1 cellular context compared by ENCODE assay signal in the genomic region with DNA sequence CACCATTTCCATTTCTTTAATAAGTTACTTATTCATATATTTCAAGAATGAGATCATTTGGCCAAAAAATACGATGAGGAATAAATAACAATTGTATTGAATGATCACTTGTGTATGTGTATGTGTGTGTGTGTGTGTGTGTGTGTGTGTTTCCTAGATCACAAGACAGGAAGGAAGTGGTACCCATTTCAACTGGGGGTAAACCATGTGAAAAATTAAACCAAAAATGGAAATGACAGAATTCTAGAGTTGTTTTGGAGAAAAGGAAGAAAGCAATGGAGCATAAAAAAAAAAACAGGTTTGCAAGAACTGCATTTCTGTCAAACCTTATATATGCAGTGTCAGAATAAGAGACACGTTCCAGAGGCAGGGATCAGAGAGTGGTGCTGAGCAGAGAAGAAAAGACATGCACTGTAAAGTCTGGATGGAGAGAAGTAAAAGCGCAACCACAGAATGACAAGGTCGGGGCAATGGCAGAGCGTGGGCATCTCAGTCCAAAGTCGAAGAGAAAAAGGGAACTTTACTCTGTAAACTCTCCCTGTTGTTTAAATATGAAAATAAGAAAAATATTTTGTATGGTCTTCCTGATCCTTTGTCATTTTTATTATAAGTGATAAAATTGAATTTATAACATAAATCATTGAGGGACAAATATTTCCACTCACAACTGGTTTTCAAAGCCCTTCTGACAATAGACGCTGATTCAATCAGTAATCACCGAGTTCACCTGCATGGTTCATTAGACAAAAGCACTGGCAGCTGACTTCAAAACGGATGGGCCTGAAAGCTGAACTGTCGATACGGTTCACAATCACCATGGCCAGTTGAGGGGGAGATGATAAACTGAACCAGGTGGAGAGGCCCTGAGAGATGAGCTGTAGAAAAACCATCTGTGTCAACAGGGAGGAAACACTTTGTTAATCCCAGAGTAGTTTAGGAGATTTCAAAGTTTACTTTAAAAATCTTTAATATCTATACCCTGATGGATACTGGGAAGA.
TF ChIP-seq lines count a peak whose summit lies in the region.

No MANE protein-coding gene starts in this region.

TF ChIP-seq in GM23338, 12 proteins besides CTCF, POLR2A, EP300 and RAD21 (continued from another document):
- TF ChIP-seq, protein P1, sequence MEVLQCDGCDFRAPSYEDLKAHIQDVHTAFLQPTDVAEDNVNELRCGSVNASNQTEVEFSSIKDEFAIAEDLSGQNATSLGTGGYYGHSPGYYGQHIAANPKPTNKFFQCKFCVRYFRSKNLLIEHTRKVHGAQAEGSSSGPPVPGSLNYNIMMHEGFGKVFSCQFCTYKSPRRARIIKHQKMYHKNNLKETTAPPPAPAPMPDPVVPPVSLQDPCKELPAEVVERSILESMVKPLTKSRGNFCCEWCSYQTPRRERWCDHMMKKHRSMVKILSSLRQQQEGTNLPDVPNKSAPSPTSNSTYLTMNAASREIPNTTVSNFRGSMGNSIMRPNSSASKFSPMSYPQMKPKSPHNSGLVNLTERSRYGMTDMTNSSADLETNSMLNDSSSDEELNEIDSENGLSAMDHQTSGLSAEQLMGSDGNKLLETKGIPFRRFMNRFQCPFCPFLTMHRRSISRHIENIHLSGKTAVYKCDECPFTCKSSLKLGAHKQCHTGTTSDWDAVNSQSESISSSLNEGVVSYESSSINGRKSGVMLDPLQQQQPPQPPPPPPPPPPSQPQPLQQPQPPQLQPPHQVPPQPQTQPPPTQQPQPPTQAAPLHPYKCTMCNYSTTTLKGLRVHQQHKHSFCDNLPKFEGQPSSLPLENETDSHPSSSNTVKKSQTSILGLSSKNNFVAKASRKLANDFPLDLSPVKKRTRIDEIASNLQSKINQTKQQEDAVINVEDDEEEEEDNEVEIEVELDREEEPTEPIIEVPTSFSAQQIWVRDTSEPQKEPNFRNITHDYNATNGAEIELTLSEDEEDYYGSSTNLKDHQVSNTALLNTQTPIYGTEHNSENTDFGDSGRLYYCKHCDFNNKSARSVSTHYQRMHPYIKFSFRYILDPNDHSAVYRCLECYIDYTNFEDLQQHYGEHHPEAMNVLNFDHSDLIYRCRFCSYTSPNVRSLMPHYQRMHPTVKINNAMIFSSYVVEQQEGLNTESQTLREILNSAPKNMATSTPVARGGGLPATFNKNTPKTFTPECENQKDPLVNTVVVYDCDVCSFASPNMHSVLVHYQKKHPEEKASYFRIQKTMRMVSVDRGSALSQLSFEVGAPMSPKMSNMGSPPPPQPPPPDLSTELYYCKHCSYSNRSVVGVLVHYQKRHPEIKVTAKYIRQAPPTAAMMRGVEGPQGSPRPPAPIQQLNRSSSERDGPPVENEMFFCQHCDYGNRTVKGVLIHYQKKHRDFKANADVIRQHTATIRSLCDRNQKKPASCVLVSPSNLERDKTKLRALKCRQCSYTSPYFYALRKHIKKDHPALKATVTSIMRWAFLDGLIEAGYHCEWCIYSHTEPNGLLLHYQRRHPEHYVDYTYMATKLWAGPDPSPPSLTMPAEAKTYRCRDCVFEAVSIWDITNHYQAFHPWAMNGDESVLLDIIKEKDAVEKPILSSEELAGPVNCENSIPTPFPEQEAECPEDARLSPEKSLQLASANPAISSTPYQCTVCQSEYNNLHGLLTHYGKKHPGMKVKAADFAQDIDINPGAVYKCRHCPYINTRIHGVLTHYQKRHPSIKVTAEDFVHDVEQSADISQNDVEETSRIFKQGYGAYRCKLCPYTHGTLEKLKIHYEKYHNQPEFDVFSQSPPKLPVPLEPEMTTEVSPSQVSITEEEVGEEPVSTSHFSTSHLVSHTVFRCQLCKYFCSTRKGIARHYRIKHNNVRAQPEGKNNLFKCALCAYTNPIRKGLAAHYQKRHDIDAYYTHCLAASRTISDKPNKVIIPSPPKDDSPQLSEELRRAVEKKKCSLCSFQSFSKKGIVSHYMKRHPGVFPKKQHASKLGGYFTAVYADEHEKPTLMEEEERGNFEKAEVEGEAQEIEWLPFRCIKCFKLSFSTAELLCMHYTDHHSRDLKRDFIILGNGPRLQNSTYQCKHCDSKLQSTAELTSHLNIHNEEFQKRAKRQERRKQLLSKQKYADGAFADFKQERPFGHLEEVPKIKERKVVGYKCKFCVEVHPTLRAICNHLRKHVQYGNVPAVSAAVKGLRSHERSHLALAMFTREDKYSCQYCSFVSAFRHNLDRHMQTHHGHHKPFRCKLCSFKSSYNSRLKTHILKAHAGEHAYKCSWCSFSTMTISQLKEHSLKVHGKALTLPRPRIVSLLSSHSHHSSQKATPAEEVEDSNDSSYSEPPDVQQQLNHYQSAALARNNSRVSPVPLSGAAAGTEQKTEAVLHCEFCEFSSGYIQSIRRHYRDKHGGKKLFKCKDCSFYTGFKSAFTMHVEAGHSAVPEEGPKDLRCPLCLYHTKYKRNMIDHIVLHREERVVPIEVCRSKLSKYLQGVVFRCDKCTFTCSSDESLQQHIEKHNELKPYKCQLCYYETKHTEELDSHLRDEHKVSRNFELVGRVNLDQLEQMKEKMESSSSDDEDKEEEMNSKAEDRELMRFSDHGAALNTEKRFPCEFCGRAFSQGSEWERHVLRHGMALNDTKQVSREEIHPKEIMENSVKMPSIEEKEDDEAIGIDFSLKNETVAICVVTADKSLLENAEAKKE (CRISPR knock-in tag; IDR thresholded peaks at IDR 0.05): no peak
- TF ChIP-seq, protein P2, sequence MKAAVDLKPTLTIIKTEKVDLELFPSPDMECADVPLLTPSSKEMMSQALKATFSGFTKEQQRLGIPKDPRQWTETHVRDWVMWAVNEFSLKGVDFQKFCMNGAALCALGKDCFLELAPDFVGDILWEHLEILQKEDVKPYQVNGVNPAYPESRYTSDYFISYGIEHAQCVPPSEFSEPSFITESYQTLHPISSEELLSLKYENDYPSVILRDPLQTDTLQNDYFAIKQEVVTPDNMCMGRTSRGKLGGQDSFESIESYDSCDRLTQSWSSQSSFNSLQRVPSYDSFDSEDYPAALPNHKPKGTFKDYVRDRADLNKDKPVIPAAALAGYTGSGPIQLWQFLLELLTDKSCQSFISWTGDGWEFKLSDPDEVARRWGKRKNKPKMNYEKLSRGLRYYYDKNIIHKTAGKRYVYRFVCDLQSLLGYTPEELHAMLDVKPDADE (IDR thresholded peaks at IDR 0.05): no peak
TF ChIP-seq in GM23338: peak in this region for 0.
